8 cellular contexts compared by ENCODE assay signal in the genomic region with DNA sequence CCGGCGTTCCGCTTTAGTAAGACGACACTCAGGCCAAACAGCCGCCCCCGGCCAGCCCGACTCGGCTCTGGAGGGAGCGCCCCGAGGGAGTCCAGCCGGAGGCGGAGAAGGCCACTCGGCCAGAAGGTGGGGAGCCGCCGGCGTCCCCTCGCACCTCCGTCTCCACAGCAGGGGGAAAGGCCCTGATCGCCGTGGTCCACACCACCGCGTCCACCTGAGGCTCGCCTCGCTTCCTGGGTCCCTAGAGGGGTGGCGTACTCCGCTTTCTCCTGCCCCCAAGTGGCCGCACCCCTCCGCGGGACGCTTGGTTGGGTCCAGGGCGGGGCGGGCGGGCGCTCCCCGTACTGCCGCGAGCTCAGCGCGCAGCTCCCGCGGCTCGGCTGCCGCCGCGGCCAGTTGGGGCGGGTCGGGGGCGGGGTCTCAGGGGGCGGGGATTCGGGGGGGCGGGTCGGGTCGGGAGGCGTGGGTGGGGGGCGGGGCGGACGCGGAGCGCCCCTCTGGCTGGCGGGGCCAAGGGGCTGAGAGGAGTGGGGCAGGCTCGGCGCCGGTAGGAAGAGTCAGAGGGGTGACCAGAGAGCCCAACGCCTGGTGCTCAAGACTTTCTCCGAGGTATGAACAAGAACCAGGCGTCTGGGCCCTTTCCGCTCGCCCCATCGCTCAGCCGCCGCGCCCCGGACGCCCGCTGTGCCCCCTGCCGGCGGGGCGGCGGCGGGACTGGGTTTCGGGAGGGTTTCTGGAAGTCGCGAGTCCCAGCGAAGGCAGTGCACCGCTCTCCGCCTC. TPM values are rescaled to one million over a fixed set of nuclear protein-coding genes. Genes with fewer than 3 reads are reported as not detected.
DNase-seq lines count a peak whose midpoint lies in the region; ATAC-seq, FAIRE-seq and TF ChIP-seq lines count a peak whose summit lies in the region.

TSS of gene FRMD6 (plus strand) at position 523 of the 780 bp plus-strand sequence. CDS start 37,927 bp downstream, outside the sequence.

- POLR2A ChIA-PET in A549 (lab: Yijun Ruan, JAX) = interaction anchor here (0.6 to 2.6 kb wide), 22 partner anchors 9 to 1050 kb away, joined by 3 to 14 read pairs (median 4); no protein-coding TSS in a partner anchor

- TF ChIP-seq EP300 in A549 (IDR thresholded peaks at IDR 0.05) = no peak

- DNase-seq in A549 (ENCODE audit: low read depth in 1 of 2, low spot score in 1 of 2) (peak; percentile 69 to 89), NCI-H2171 treated with DMSO at 0.1 percent for 48 hours (lab: John Stamatoyannopoulos, UW) (peak; percentile 84), cerebellum (ENCODE audit: low spot score) (peak; percentile 92), kidney glomerular epithelial cell (lab: John Stamatoyannopoulos, UW) (peak; percentile 83)
- DNase-seq in activated CD4-positive, CD25-positive, alpha-beta regulatory T cell treated with anti-CD3 and anti-CD28 coated beads, Interleukin-2, amount 50 U/mL, for 72 hours = peak; percentile 77
- DNase-seq in stimulated activated CD4-positive, alpha-beta T cell treated with anti-CD3 and anti-CD28 coated beads, Interleukin-15, amount 100 ng/mL, for 48 hours (ENCODE audit: low read depth in 2 of 2) = peak; percentile 55 to 74

- H3K4me1 ChIP-seq in A549 = peaks cover 43% of the 10 kb centered on the region

- TF ChIP-seq POLR2A in A549 (IDR thresholded peaks at IDR 0.05; ENCODE audit: low read length) (peak; percentile 72), GM18526 (IDR thresholded peaks at IDR 0.05; ENCODE audit: extremely low read depth, insufficient read length) (peak; percentile 33)

- ATAC-seq in A549 (peak; percentile 84 to 85), HG03066 (IDR thresholded peaks at IDR 0.05; ENCODE audit: low read depth, unreplicated experiment) (peak; percentile 72)

- peak; percentile 32 to 63 for TF ChIP-seq RAD21 in A549 (conservative IDR thresholded peaks at IDR 0.05 in 1 of 2, IDR thresholded peaks at IDR 0.05 in 1 of 2)

- CTCF ChIA-PET in A549 (lab: Yijun Ruan, JAX) = interaction anchor here (0.7 to 3.3 kb wide), 41 partner anchors 9 to 383 kb away, joined by 3 to 70 read pairs (median 5); no protein-coding TSS in a partner anchor

- no peak for FAIRE-seq in A549 (lab: Jason Lieb, UNC)

- H3K4me2 ChIP-seq in A549 = peak within 1 kb of the TSS; percentile 91

- WGBS in A549 (ENCODE audit: missing lambda C conversion rate) = under 1% methylated on average over 22 of the region's 86 CpGs

- peak within 1 kb of the TSS; percentile 52 for H3K4me3 ChIP-seq in A549

- TF ChIP-seq CTCF in A549 (IDR thresholded peaks at IDR 0.05) = peak; percentile 72

- no peaks in the 10 kb centered on the region for H3K9me3 ChIP-seq in A549

- H3K27ac ChIP-seq in A549 = peak within 1 kb of the TSS; percentile 96 to 97

TF ChIP-seq in A549, 52 proteins besides CTCF, POLR2A, EP300 and RAD21:
- peak; percentile 16; the same call in 1 of the 2 replicates for TF ChIP-seq PHF8 (IDR thresholded peaks at IDR 0.05; ENCODE audit: borderline replicate concordance, low read depth)
- no peak for TF ChIP-seq ESRRA (IDR thresholded peaks at IDR 0.05; ENCODE audit: borderline replicate concordance, low read length)
- no peak for TF ChIP-seq CBX8 (IDR thresholded peaks at IDR 0.05)
- peak; percentile 57; the same call in 2 of the 3 replicates for TF ChIP-seq BCL3 (IDR thresholded peaks at IDR 0.05)
- no peak for TF ChIP-seq NPAS2 (CRISPR knock-in tag; IDR thresholded peaks at IDR 0.05; ENCODE audit: borderline replicate concordance)
- no peak for TF ChIP-seq JUNB (IDR thresholded peaks at IDR 0.05)
- peak in 1 of 2 experiments; percentile 88; a peak in 4 of 5 replicates for TF ChIP-seq JUN (IDR thresholded peaks at IDR 0.05)
- TF ChIP-seq RNF2 (IDR thresholded peaks at IDR 0.05; ENCODE audit: borderline replicate concordance, low read depth) = no peak
- TF ChIP-seq KDM5A (IDR thresholded peaks at IDR 0.05) = no peak
- peak; percentile 78 for TF ChIP-seq SMC3 (IDR thresholded peaks at IDR 0.05)
- TF ChIP-seq TFCP2L1 (CRISPR knock-in tag; IDR thresholded peaks at IDR 0.05) = 0 out of 2 replicates have a peak, but pooled peaks have one; percentile 52
- TF ChIP-seq, protein P1, sequence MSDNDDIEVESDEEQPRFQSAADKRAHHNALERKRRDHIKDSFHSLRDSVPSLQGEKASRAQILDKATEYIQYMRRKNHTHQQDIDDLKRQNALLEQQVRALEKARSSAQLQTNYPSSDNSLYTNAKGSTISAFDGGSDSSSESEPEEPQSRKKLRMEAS (IDR thresholded peaks at IDR 0.05) = peak; percentile 51
- TF ChIP-seq GATA3 (IDR thresholded peaks at IDR 0.05; ENCODE audit: borderline replicate concordance) = peak; percentile 64; the same call in 1 of the 2 replicates
- no peak for TF ChIP-seq KDM1A (IDR thresholded peaks at IDR 0.05; ENCODE audit: low read depth)
- TF ChIP-seq FOXS1 (CRISPR knock-in tag; IDR thresholded peaks at IDR 0.05) = 0 out of 2 replicates have a peak, but pooled peaks have one; percentile 28

RNA-seq across cellular contexts. Expression of gene FRMD6, which starts in this region (rescaled TPM):
- 23.1 and 23.5 TPM in 2 replicates for polyA plus RNA-seq in A549 (2011; rRNA removed)
- polyA plus RNA-seq in A549 (2012; cell fraction: cytosol; rRNA removed) = 15.1 and 18.9 TPM in 2 replicates
- 20.8 and 24.8 TPM in 2 replicates for polyA plus RNA-seq in A549 (2012; cell fraction: nucleus; rRNA removed)
- 18.2 to 18.8 TPM (median 18.8 TPM) in 3 replicates for polyA plus RNA-seq in A549 (2017; fragmentation: RNase III; extraction: RNeasy Plus Mini Kit Qiagen cat#74134 plus additional on column Dnase treatment)
- polyA minus RNA-seq in A549 (2011; rRNA and poly(A)+ RNA removed) = 30.6 and 32.5 TPM in 2 replicates
- 23.7 TPM for total RNA-seq in cerebellum

Comparison
In these comparisons a context has a peak if more than half of its experiments do, and no peak if none do; other contexts are left out.
1. Peak in every context shown above with its lines: DNase-seq, ATAC-seq, H3K4me3 ChIP-seq and H3K27ac ChIP-seq.